8 cellular contexts compared by ENCODE assay signal in genomic region chr20:16434087-16434664, GRCh38.
DNase-seq lines count a peak whose midpoint lies in the region; ATAC-seq and TF ChIP-seq lines count a peak whose summit lies in the region.

No MANE protein-coding gene starts in this region.

- peak; percentile 72 for TF ChIP-seq CTCF in RWPE1 (conservative IDR thresholded peaks at IDR 0.05; ENCODE audit: low read depth)

- H3K36me3 Mint-ChIP-seq in immature natural killer cell, result peaks cover 0 to 11% (median 9%) of the 10 kb centered on the region in 3 donors

- ATAC-seq in HG03342 (IDR thresholded peaks at IDR 0.05; ENCODE audit: unreplicated experiment) (peak; percentile 74), HG02623 (IDR thresholded peaks at IDR 0.05; ENCODE audit: unreplicated experiment) (no peak)

- POLR2A ChIA-PET in RWPE1 (lab: Yijun Ruan, JAX; ENCODE audit: low non-redundant PET), result no interaction called here

- CTCF ChIA-PET in RWPE1 (lab: Yijun Ruan, JAX), result interaction anchor here (0.5 to 0.8 kb wide), 6 partner anchors 28 to 1687 kb away, joined by 3 to 4 read pairs (median 3); no protein-coding TSS in a partner anchor

- H3K9me3 Mint-ChIP-seq in immature natural killer cell, result peaks cover 0 to 2% (median 0%) of the 10 kb centered on the region in 6 donors

- peak; percentile 35 for DNase-seq in SIG-M5 treated with dmso at 0.1 percent for 504 hours (lab: John Stamatoyannopoulos, UW; ENCODE audit: unreplicated experiment)
- no peak for DNase-seq in SIG-M5 (lab: John Stamatoyannopoulos, UW)
- DNase-seq in RWPE1 (ENCODE audit: low spot score), result peak; percentile 26
- peak; percentile 27 for DNase-seq in amniotic epithelial cell (ENCODE audit: low read depth)
- peak in 2 of 3 donors; percentile 0 to 12 for DNase-seq in immature natural killer cell
- peak; percentile 23 to 45 for DNase-seq in stimulated activated CD4-positive, alpha-beta T cell treated with anti-CD3 and anti-CD28 coated beads, Interleukin-4, amount 100 ng/mL, for 48 hours (ENCODE audit: low read depth in 2 of 2)

- peaks cover 0 to 2% (median 0%) of the 10 kb centered on the region in 3 donors for H3K27me3 Mint-ChIP-seq in immature natural killer cell (ENCODE audit: low read depth in 3 of 3)

- no peaks in the 10 kb centered on the region for H3K4me1 Mint-ChIP-seq in immature natural killer cell

- no peak overlapping the region for H3K27ac Mint-ChIP-seq in immature natural killer cell

- no peak overlapping the region for H3K4me3 Mint-ChIP-seq in immature natural killer cell

- H3K27ac ChIP-seq in RWPE1, result no peak overlapping the region
